In genomic region chr2:106664669-106665068, GRCh38 we compare ENCODE assay signal across 13 cellular contexts.
A peak's percentile ranks its signal among the peaks of the same experiment; 100 is the strongest.
DNase-seq lines count a peak whose midpoint lies in the region; ATAC-seq and TF ChIP-seq lines count a peak whose summit lies in the region.
"Had no signal": no experiment of that assay in that cellular context is flagged by ENCODE, and none has a peak within 500 bp of the region (broad histone marks: within the 10 kb centered on the region; RNA-seq: fewer than 3 reads in every experiment).

No MANE protein-coding gene starts in this region.

- intact Hi-C loops in MCF 10A (cut with micrococcal nuclease) = no loop called here

- CTCF ChIA-PET in MCF 10A (lab: Yijun Ruan, JAX) = no interaction called here
- CTCF ChIA-PET in activated naive CD4-positive, alpha-beta T cell treated with anti-CD3 and anti-CD28 coated beads, Interleukin-2, amount 10 ng/mL, durations not matched to agents 7 days and 5 days (lab: Charles Lee) = no interaction called here

- H3K36me3 Mint-ChIP-seq in memory B cell = peaks cover 1% of the 10 kb centered on the region
- H3K36me3 Mint-ChIP-seq in MCF 10A (ENCODE audit: insufficient read depth, unreplicated experiment) = no peaks in the 10 kb centered on the region
- H3K36me3 Mint-ChIP-seq in activated naive CD4-positive, alpha-beta T cell treated with anti-CD3 and anti-CD28 coated beads, Interleukin-2, amount 10 ng/mL, durations not matched to agents 7 days and 5 days = no peaks in the 10 kb centered on the region

- no peak for TF ChIP-seq CTCF in MCF 10A (IDR thresholded peaks at IDR 0.05; ENCODE audit: unreplicated experiment)

- no TSS peak for BruUV-seq in MCF 10A (replicated peaks; lab: Mats Ljungman, UMichigan)

- no peak for DNase-seq in memory B cell (ENCODE audit: low spot score in 2 of 2)
- DNase-seq in MCF 10A (ENCODE audit: unreplicated experiment) = no peak
- no peak for DNase-seq in activated naive CD4-positive, alpha-beta T cell treated with anti-CD3 and anti-CD28 coated beads, Interleukin-2, amount 10 ng/mL, durations not matched to agents 7 days and 5 days
- no peak for DNase-seq in activated CD4-positive, alpha-beta T cell treated with anti-CD3 and anti-CD28 coated beads for 4 hours
- no peak for DNase-seq in NCI-H2029 treated with DMSO at 0.1 percent for 48 hours (lab: John Stamatoyannopoulos, UW)
- DNase-seq: activated T-cell treated with anti-CD3 and anti-CD28 coated beads for 4 hours; Calu3; NCI-H1417 treated with DMSO at 0.1 percent for 48 hours; NK-92 treated with Interleukin-12 subunit alpha and Interleukin-12 subunit beta, amount 100 ng/mL, for 24 hours; psoas muscle had no signal

- no peak overlapping the region for H3K4me3 Mint-ChIP-seq in memory B cell
- no peak overlapping the region for H3K4me3 Mint-ChIP-seq in MCF 10A (ENCODE audit: unreplicated experiment)
- no peak overlapping the region for H3K4me3 Mint-ChIP-seq in activated naive CD4-positive, alpha-beta T cell treated with anti-CD3 and anti-CD28 coated beads, Interleukin-2, amount 10 ng/mL, durations not matched to agents 7 days and 5 days

- ATAC-seq in GM19023 (IDR thresholded peaks at IDR 0.05; ENCODE audit: unreplicated experiment) = peak; percentile 80
- ATAC-seq in HG02642 (IDR thresholded peaks at IDR 0.05; ENCODE audit: poor library complexity, unreplicated experiment) = peak; percentile 79
- ATAC-seq in HG03521 (IDR thresholded peaks at IDR 0.05; ENCODE audit: unreplicated experiment) = peak; percentile 50
- peak; percentile 76 for ATAC-seq in memory B cell (ENCODE audit: low read depth)
- ATAC-seq: psoas muscle had no signal

- H3K9me3 Mint-ChIP-seq in memory B cell (peaks cover 13% of the 10 kb centered on the region), MCF 10A (ENCODE audit: unreplicated experiment) (peaks cover under 1% of the 10 kb centered on the region)
- H3K9me3 Mint-ChIP-seq in activated naive CD4-positive, alpha-beta T cell treated with anti-CD3 and anti-CD28 coated beads, Interleukin-2, amount 10 ng/mL, durations not matched to agents 7 days and 5 days = no peaks in the 10 kb centered on the region

- no peaks in the 10 kb centered on the region for H3K4me1 Mint-ChIP-seq in memory B cell
- no peaks in the 10 kb centered on the region for H3K4me1 Mint-ChIP-seq in MCF 10A (ENCODE audit: insufficient read depth, unreplicated experiment)
- H3K4me1 Mint-ChIP-seq in activated naive CD4-positive, alpha-beta T cell treated with anti-CD3 and anti-CD28 coated beads, Interleukin-2, amount 10 ng/mL, durations not matched to agents 7 days and 5 days = no peaks in the 10 kb centered on the region

- H3K27ac Mint-ChIP-seq in memory B cell = no peak overlapping the region
- H3K27ac Mint-ChIP-seq in MCF 10A (ENCODE audit: low read depth, unreplicated experiment) = no peak overlapping the region
- H3K27ac Mint-ChIP-seq in activated naive CD4-positive, alpha-beta T cell treated with anti-CD3 and anti-CD28 coated beads, Interleukin-2, amount 10 ng/mL, durations not matched to agents 7 days and 5 days = no peak overlapping the region

- H3K27me3 Mint-ChIP-seq in memory B cell (no peaks in the 10 kb centered on the region), MCF 10A (ENCODE audit: insufficient read depth, unreplicated experiment) (no peaks in the 10 kb centered on the region)
- no peaks in the 10 kb centered on the region for H3K27me3 Mint-ChIP-seq in activated naive CD4-positive, alpha-beta T cell treated with anti-CD3 and anti-CD28 coated beads, Interleukin-2, amount 10 ng/mL, durations not matched to agents 7 days and 5 days

- POLR2A ChIA-PET in MCF 10A (lab: Yijun Ruan, JAX) = no interaction called here
